13 cellular contexts compared by ENCODE assay signal in the genomic region with DNA sequence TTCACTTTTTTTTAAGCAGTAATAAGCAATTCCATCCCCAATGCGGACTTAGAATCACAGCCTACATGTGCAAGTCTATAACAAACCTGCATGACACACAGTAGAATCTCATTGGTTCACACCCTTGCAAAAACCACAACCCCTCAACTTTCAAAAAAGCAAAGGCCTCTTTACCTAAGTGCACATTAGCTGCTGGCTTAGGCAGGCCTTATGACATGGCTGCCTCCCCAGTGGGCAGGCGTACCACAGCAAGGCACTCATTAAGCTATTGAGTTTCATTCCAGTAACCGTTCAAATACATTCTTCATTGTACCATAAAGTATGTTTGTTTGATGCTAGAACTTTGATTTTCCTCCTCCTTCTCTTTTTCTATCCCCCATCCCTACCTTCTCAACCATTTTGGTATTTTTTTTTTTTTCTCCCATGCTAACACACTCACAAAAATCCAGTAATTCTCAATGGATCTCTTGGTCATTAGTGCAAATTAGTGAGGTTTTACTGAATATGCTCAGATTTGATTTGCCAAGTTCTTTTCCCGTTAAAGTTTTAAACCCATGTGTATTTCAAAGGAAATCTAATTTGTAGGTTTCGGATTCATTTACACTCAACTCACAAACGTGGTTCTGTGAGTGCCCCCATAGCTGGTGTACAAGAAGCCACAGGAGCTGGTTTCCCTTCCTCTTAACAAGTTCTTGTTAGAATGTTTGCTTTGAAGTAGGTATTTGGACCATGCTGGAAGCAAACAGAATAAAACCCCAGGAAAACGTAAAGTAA.
A peak's percentile ranks its signal among the peaks of the same experiment; 100 is the strongest.
DNase-seq lines count a peak whose midpoint lies in the region; ATAC-seq, FAIRE-seq and TF ChIP-seq lines count a peak whose summit lies in the region.
"Had no signal": no experiment of that assay in that cellular context is flagged by ENCODE, and none has a peak within 500 bp of the region (broad histone marks: within the 10 kb centered on the region; RNA-seq: fewer than 3 reads in every experiment).

No MANE protein-coding gene starts in this region.

- peaks cover 0 to 11% of the 10 kb centered on the region in 2 donors for H3K9me3 ChIP-seq in left lung

- H3K4me3 ChIP-seq in left lung, result no peak overlapping the region

- H3K4me1 ChIP-seq in left lung, result no peaks in the 10 kb centered on the region

- DNase-seq in GM12891 (ENCODE audit: insufficient read length, low spot score) (peak; percentile 14), NK-92 (lab: John Stamatoyannopoulos, UW; ENCODE audit: unreplicated experiment) (no peak), left lung (no peak)
- no peak for DNase-seq in NK-92 treated with Interleukin-12 subunit alpha and Interleukin-12 subunit beta, amount 100 ng/mL, for 24 hours (lab: John Stamatoyannopoulos, UW)
- DNase-seq: activated effector memory CD4-positive, alpha-beta T cell treated with anti-CD3 and anti-CD28 coated beads, Interleukin-2, amount 50 U/mL, for 16 hours; occipital lobe; stimulated activated CD4-positive, alpha-beta T cell treated with anti-CD3 and anti-CD28 coated beads, Interleukin-2, amount 100 ng/mL, for 24 hours; substantia nigra had no signal

- no peak for TF ChIP-seq CTCF in left lung (IDR thresholded peaks at IDR 0.05)

- H3K27ac ChIP-seq in left lung, result no peak overlapping the region

- intact Hi-C loops in left lung (cut with DNase I), result no loop called here

- H3K36me3 ChIP-seq in left lung, result no peaks in the 10 kb centered on the region

- FAIRE-seq in GM12891 (lab: Jason Lieb, UNC), result peak; percentile 47

- H3K27me3 ChIP-seq in left lung, result no peaks in the 10 kb centered on the region

- TF ChIP-seq POLR2A in GM12891 (IDR thresholded peaks at IDR 0.05; ENCODE audit: low read depth, low read length), result no peak

- peak; percentile 74 for ATAC-seq in GM19328 (IDR thresholded peaks at IDR 0.05; ENCODE audit: unreplicated experiment)
- peak; percentile 64 for ATAC-seq in HG02759 (IDR thresholded peaks at IDR 0.05; ENCODE audit: unreplicated experiment)
- ATAC-seq in HG03457 (IDR thresholded peaks at IDR 0.05; ENCODE audit: unreplicated experiment), result peak; percentile 47
- ATAC-seq in HG03460 (IDR thresholded peaks at IDR 0.05; ENCODE audit: unreplicated experiment), result no peak
- no peak for ATAC-seq in left lung
- ATAC-seq: HCT116 had no signal

TF ChIP-seq in GM12891, 5 proteins besides CTCF, POLR2A, EP300 and RAD21:
- TF ChIP-seq SPI1 (IDR thresholded peaks at IDR 0.05; ENCODE audit: low read depth, low read length), result peak; percentile 95
- no peak for TF ChIP-seq POU2F2 (IDR thresholded peaks at IDR 0.05; ENCODE audit: low read depth, low read length)

Comparison
In these comparisons a context has a peak if more than half of its experiments do, and no peak if none do; other contexts are left out.
1. ATAC-seq: peak in GM19328 (single experiment), HG02759 (single experiment) and HG03457 (single experiment); none in HG03460 (single experiment) and left lung (single experiment).